ENCODE assay signal across 19 cellular contexts in the genomic region with DNA sequence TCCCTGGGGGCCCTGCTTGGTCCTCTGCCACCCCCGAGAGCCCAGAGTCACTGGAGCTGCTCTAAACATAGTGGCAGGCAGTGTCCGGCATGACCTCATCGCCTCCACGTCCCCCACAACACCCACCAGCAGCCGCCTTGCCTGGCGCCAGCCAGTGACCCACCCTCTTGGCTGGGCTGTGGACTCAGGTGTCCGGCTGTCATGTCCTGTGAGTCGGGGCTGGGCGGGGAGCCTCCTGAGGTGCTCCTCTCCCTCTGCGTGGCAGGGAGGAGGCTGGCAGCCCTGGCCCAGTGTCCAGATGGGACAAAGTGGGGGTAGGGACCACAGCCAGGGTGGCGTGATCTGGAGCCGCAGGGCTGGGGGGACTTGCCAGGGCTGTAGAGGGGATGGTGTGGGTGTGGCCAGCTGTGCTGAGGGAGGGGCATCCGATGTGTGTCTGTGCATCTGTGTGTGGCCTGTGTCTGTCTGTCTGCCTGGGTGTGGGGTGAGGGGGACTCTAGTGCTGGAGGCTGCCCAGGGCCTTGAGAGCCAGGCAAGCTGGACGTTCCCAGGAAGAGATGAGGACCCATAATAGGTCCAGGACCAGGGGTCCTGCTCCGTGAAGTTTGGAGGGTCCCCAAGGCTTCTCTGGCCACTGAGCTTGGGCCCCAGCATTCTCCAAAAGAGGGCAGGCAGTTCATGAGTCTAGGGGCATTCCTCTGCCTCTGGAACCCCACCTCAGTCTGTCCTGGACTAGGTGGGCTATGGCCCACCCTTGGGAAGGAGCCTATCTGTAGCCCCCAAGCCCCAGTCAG. TPM values are rescaled to one million over a fixed set of nuclear protein-coding genes. Genes with fewer than 3 reads are reported as not detected.
DNase-seq lines count a peak whose midpoint lies in the region; ATAC-seq, FAIRE-seq and TF ChIP-seq lines count a peak whose summit lies in the region.
"Had no signal": no experiment of that assay in that cellular context is flagged by ENCODE, and none has a peak within 500 bp of the region (broad histone marks: within the 10 kb centered on the region; RNA-seq: fewer than 3 reads in every experiment).

No MANE protein-coding gene starts in this region.

- intact Hi-C loops in left cardiac atrium (cut with DNase I) = no loop called here
- intact Hi-C loops in aorta (cut with DNase I) = no loop called here

- no peak for FAIRE-seq in GM12892 (lab: Jason Lieb, UNC)
- FAIRE-seq: colon, GM12891 had no signal

- no peak for TF ChIP-seq CTCF in parathyroid adenoma (IDR thresholded peaks at IDR 0.05)

- H3K27me3 ChIP-seq in parathyroid adenoma (ENCODE audit: control insufficient read depth, insufficient read depth, low read length) (no peaks in the 10 kb centered on the region), aorta (ENCODE audit: control insufficient read depth in 1 of 2, insufficient read depth in 2 of 2, low read length in 1 of 2) (no peaks in the 10 kb centered on the region), H7 (ENCODE audit: control insufficient read depth, insufficient read depth, low read length) (peaks cover 36% of the 10 kb centered on the region)

- TF ChIP-seq POLR2A in GM12892 (IDR thresholded peaks at IDR 0.05; ENCODE audit: low read depth, low read length) = no peak

- no peaks in the 10 kb centered on the region for H3K4me1 ChIP-seq in parathyroid adenoma
- H3K4me1 ChIP-seq in aorta (ENCODE audit: control insufficient read depth in 1 of 2, insufficient read depth in 2 of 2, low read length in 2 of 2) = no peaks in the 10 kb centered on the region

- no peaks in the 10 kb centered on the region for H3K9me3 ChIP-seq in parathyroid adenoma (ENCODE audit: control insufficient read depth, low read length)
- no peaks in the 10 kb centered on the region for H3K9me3 ChIP-seq in aorta (ENCODE audit: control insufficient read depth, low read length)

- H3K4me2 ChIP-seq in parathyroid adenoma (ENCODE audit: low read length) = no peak overlapping the region

- H3K27ac ChIP-seq in parathyroid adenoma = peak overlapping the region; percentile 63
- no peak overlapping the region for H3K27ac ChIP-seq in aorta (ENCODE audit: low read depth in 1 of 2, low read length in 2 of 2)
- H3K27ac ChIP-seq: 22Rv1 had no signal

- no peaks in the 10 kb centered on the region for H3K79me2 ChIP-seq in parathyroid adenoma

- 84 to 86% methylated on average over 14 to 15 of the region's 15 CpGs for WGBS in aorta, 2 donors

- H2AFZ ChIP-seq in parathyroid adenoma = no peak overlapping the region

- peak; percentile 49 for DNase-seq in DMS 273 (lab: John Stamatoyannopoulos, UW; ENCODE audit: unreplicated experiment)
- no peak for DNase-seq in DMS 273 treated with DMSO at 0.1 percent for 48 hours (lab: John Stamatoyannopoulos, UW)
- peak; percentile 87 for DNase-seq in left cardiac atrium
- no peak for DNase-seq in aorta
- no peak for DNase-seq in GM12892 (ENCODE audit: insufficient read length)
- no peak for DNase-seq in H7
- no peak for DNase-seq in DMS53 (lab: John Stamatoyannopoulos, UW)
- DNase-seq: activated CD4-positive, alpha-beta T cell treated with anti-CD3 and anti-CD28 coated beads, Interleukin-2, amount 50 U/mL, for 1 hour; activated T-cell treated with anti-CD3 and anti-CD28 coated beads, Interleukin-2, amount 50 U/mL, for 4 hours; CD4-positive, alpha-beta memory T cell; mammary epithelial cell; NCI-H1930; SHP77 treated with DMSO at 0.1 percent for 48 hours; T1000 had no signal

- H3K4me3 ChIP-seq in parathyroid adenoma (ENCODE audit: low read depth, low read length) (no peak overlapping the region), aorta (ENCODE audit: low read length in 2 of 2) (no peak overlapping the region), H7 (ENCODE audit: insufficient read depth, low read depth, low read length) (no peak overlapping the region)

- no peak overlapping the region for H3K9ac ChIP-seq in parathyroid adenoma

- ATAC-seq in left cardiac atrium (peak; percentile 42 to 49), aorta (ENCODE audit: low FRiP score) (peak; percentile 36)
- ATAC-seq: activated T-cell treated with anti-CD3 and anti-CD28 coated beads, Interleukin-2, amount 50 U/mL, for 4 hours had no signal

- H3K36me3 ChIP-seq in parathyroid adenoma (ENCODE audit: control insufficient read depth, insufficient read depth, low read length) (no peaks in the 10 kb centered on the region), aorta (ENCODE audit: control insufficient read depth in 1 of 2, insufficient read depth in 2 of 2, low read length in 1 of 2) (no peaks in the 10 kb centered on the region), H7 (replicated peaks; ENCODE audit: control insufficient read depth, insufficient read depth, low read length) (no peaks in the 10 kb centered on the region)

RNA-seq across cellular contexts. Expression of gene SOX18, which starts 2.3 kb away (rescaled TPM):
- 10 to 100 TPM; 39.4 to 83.4 TPM for total RNA-seq in left cardiac atrium
- total RNA-seq in aorta = 100 to 1,000 TPM in 1 of 2 donors, 10 to 100 TPM in 1; 43.2 to 186 TPM
- polyA plus RNA-seq in aorta = 1 to 10 TPM; 1.3 to 2.6 TPM
- polyA plus RNA-seq in GM12892 (2012; ENCODE audit: missing spikeins) = 0.13 TPM
- 0.52 and 1.2 TPM in 2 replicates for total RNA-seq in H7 (2014; rRNA removed; shearing (Covaris generic))
- total RNA-seq: CD4-positive, alpha-beta memory T cell; neural crest cell had no signal
- polyA plus RNA-seq: CD4-positive, alpha-beta memory T cell; mammary epithelial cell had no signal

RNA-seq across cellular contexts. Expression of gene TCEA2, which starts 11.3 kb away (rescaled TPM):
- total RNA-seq in left cardiac atrium = 10 to 100 TPM; 44.7 to 46.4 TPM
- 10 to 100 TPM; 45.5 to 71.1 TPM for total RNA-seq in aorta
- polyA plus RNA-seq in aorta = 10 to 100 TPM; 26.2 to 80.1 TPM
- polyA plus RNA-seq in GM12892 (2012; ENCODE audit: missing spikeins) = 10.4 TPM
- 27.3 and 29.4 TPM in 2 replicates for total RNA-seq in H7 (2014; rRNA removed; shearing (Covaris generic))

RNA-seq across cellular contexts. Expression of gene C20orf204, which starts 15.7 kb away (rescaled TPM):
- total RNA-seq in left cardiac atrium (1 to 10 TPM in 1 of 2 donors, under 1 TPM in 1; 0.29 to 1.0 TPM), aorta (1 to 10 TPM; 1.7 to 2.8 TPM)
- polyA plus RNA-seq in aorta = 1 to 10 TPM in 1 of 2 donors, not detected in 1; 2.1 TPM
- 3.0 TPM for polyA plus RNA-seq in GM12892 (2012; ENCODE audit: missing spikeins)
- total RNA-seq in H7 (2014; rRNA removed; shearing (Covaris generic)) = 1.1 and 1.6 TPM in 2 replicates

RNA-seq across cellular contexts. Expression of gene RGS19, which starts 27.6 kb away (rescaled TPM):
- 1 to 10 TPM; 9.7 to 10.0 TPM for total RNA-seq in left cardiac atrium
- 10 to 100 TPM; 19.0 to 20.1 TPM for total RNA-seq in aorta
- polyA plus RNA-seq in aorta = 10 to 100 TPM; 10.8 to 23.8 TPM
- 14.0 TPM for polyA plus RNA-seq in GM12892 (2012; ENCODE audit: missing spikeins)
- total RNA-seq in H7 (2014; rRNA removed; shearing (Covaris generic)) = 24.3 and 27.0 TPM in 2 replicates

RNA-seq across cellular contexts. Expression of gene OPRL1, which starts 28.2 kb away (rescaled TPM):
- under 1 TPM; 0.71 to 0.97 TPM for total RNA-seq in left cardiac atrium
- 1 to 10 TPM in 1 of 2 donors, under 1 TPM in 1; 0.78 to 2.9 TPM for total RNA-seq in aorta
- 1 to 10 TPM in 1 of 2 donors, under 1 TPM in 1; 0.72 to 1.1 TPM for polyA plus RNA-seq in aorta
- 0.23 TPM for polyA plus RNA-seq in GM12892 (2012; ENCODE audit: missing spikeins)
- total RNA-seq in H7 (2014; rRNA removed; shearing (Covaris generic)) = 2.4 and 4.4 TPM in 2 replicates

Comparison
In these comparisons a context has a peak if more than half of its experiments do, and no peak if none do; other contexts are left out.
1. DNase-seq: peak in DMS 273 (single experiment) and left cardiac atrium (single experiment); none in DMS 273 treated with DMSO at 0.1 percent for 48 hours (single experiment), aorta (0 of 2), GM12892 (single experiment), H7 (single experiment) and DMS53 (single experiment).
2. RNA of gene SOX18, which starts 2.3 kb away (total RNA-seq): 43.2 to 186 TPM in aorta and 39.4 to 83.4 TPM in left cardiac atrium; 0.52 to 1.2 TPM in H7; every median in the first group is over 10 times any median in the second.